Comparison of ENCODE assay signal across 16 cellular contexts in genomic region chr6:13715444-13715883, GRCh38. TPM values are rescaled to one million over a fixed set of nuclear protein-coding genes. Genes with fewer than 3 reads are reported as not detected.
A peak's percentile ranks its signal among the peaks of the same experiment; 100 is the strongest.
DNase-seq lines count a peak whose midpoint lies in the region; ATAC-seq and TF ChIP-seq lines count a peak whose summit lies in the region.
"Had no signal": no experiment of that assay in that cellular context is flagged by ENCODE, and none has a peak within 500 bp of the region (broad histone marks: within the 10 kb centered on the region; RNA-seq: fewer than 3 reads in every experiment).

No MANE protein-coding gene starts in this region.

- ATAC-seq in HG03378 (IDR thresholded peaks at IDR 0.05; ENCODE audit: unreplicated experiment), result no peak
- ATAC-seq: effector memory CD8-positive, alpha-beta T cell; heart left ventricle; left lobe of liver; T-helper 17 cell had no signal

- H3K9me2 ChIP-seq in Karpas-422 (replicated peaks; ENCODE audit: insufficient read depth, low read length), result no peaks in the 10 kb centered on the region

- H3K4me3 ChIP-seq in fibroblast of mammary gland (ENCODE audit: control insufficient read depth, low read depth, low read length), result no peak overlapping the region
- no peak overlapping the region for H3K4me3 ChIP-seq in Karpas-422 (ENCODE audit: low read length)
- H3K4me3 ChIP-seq: heart left ventricle had no signal

- no peaks in the 10 kb centered on the region for H3K27me3 ChIP-seq in Karpas-422 (ENCODE audit: low read length)
- H3K27me3 ChIP-seq: brain microvascular endothelial cell, heart left ventricle had no signal

- H3K4me2 ChIP-seq in Karpas-422 (ENCODE audit: low read depth, low read length, poor library complexity, severe bottlenecking), result no peak overlapping the region

- no peak overlapping the region for H3K9ac ChIP-seq in Karpas-422 (ENCODE audit: low read length)

- no peaks in the 10 kb centered on the region for H3K9me3 ChIP-seq in Karpas-422 (ENCODE audit: low read length)
- H3K9me3 ChIP-seq: heart left ventricle had no signal

- no peaks in the 10 kb centered on the region for H3K36me3 ChIP-seq in Karpas-422 (ENCODE audit: insufficient read depth, low read length)
- H3K36me3 ChIP-seq: brain microvascular endothelial cell, heart left ventricle had no signal

- H2AFZ ChIP-seq in Karpas-422 (ENCODE audit: low read length), result no peak overlapping the region

- peaks cover 4% of the 10 kb centered on the region for H4K20me1 ChIP-seq in Karpas-422 (ENCODE audit: insufficient read depth, low read depth, low read length)

- H3K4me1 ChIP-seq in Karpas-422 (ENCODE audit: low read length), result peaks cover 10% of the 10 kb centered on the region

- peak; percentile 69 for DNase-seq in activated CD4-positive, alpha-beta T cell treated with anti-CD3 and anti-CD28 coated beads for 48 hours
- no peak for DNase-seq in activated CD4-positive, alpha-beta T cell treated with anti-CD3 and anti-CD28 coated beads, Interleukin-2, amount 50 U/mL, for 1 hour
- DNase-seq in HCEC 1CT (peak; percentile 28), SW480 (ENCODE audit: low spot score) (peak; percentile 36), fibroblast of mammary gland (ENCODE audit: low read depth) (peak; percentile 56), Karpas-422 (no peak), amniotic stem cell (lab: John Stamatoyannopoulos, UW) (no peak)
- DNase-seq: brain microvascular endothelial cell; effector memory CD8-positive, alpha-beta T cell; H9; heart left ventricle; IMR-90; NCI-H2081 treated with DMSO at 0.1 percent for 48 hours; T-helper 17 cell had no signal

- H3K79me2 ChIP-seq in Karpas-422 (ENCODE audit: low read length), result peaks cover 4% of the 10 kb centered on the region

- no peak for TF ChIP-seq CTCF in fibroblast of mammary gland (conservative IDR thresholded peaks at IDR 0.05; ENCODE audit: control insufficient read depth, insufficient read depth, low read depth, low read length)

- H3K27ac ChIP-seq in Karpas-422 (ENCODE audit: low read length), result no peak overlapping the region
- H3K27ac ChIP-seq: brain microvascular endothelial cell, heart left ventricle had no signal

RNA-seq across cellular contexts. Expression of gene RANBP9, which starts 3.8 kb away (rescaled TPM):
- total RNA-seq in Karpas-422 (2014; rRNA removed; shearing (Covaris generic); ENCODE audit: low replicate concordance), result 14.9 and 17.5 TPM in 2 replicates

Comparison
In these comparisons a context has a peak if more than half of its experiments do, and no peak if none do; other contexts are left out.
1. DNase-seq: peak in activated CD4-positive, alpha-beta T cell treated with anti-CD3 and anti-CD28 coated beads for 48 hours (single experiment), HCEC 1CT (single experiment), SW480 (single experiment) and fibroblast of mammary gland (single experiment); none in activated CD4-positive, alpha-beta T cell treated with anti-CD3 and anti-CD28 coated beads, Interleukin-2, amount 50 U/mL, for 1 hour (single experiment), Karpas-422 (single experiment) and amniotic stem cell (single experiment).